ENCODE assay signal across 8 cellular contexts in the genomic region with DNA sequence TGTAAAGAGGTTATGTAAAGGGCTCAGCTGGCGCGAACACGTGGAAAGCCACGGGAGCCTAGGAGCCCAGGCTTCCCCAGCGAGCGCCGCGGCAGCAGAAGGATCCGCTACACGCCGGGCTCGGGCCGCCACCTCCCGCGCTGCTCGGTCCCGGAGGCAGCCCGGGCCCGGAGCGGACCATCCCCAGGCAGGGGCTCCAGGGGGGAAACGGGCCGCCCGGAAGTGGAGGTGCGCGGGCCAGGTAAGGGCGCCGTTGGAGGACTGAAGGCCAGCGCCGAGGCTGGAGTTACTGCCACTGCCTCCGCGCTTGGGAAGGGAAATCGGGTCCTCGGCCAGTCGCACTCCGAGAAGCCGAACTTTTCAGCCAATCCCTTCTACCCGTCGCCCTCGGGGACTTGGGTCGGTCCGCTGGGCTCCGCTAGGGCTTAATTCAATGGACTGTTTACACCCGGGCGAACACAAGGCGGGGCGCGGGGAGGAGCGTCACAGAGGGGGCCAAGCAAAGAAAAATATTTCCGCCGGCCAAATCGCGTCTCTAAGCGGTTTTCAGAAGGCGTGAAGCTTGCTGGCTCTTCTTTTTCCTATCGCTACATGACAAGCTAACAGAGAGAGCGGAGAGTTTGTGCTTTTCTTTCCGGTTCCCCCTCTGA. TPM values are rescaled to one million over a fixed set of nuclear protein-coding genes. Genes with fewer than 3 reads are reported as not detected.
DNase-seq lines count a peak whose midpoint lies in the region; ATAC-seq and TF ChIP-seq lines count a peak whose summit lies in the region.

No MANE protein-coding gene starts in this region.

- peaks cover 38% of the 10 kb centered on the region for H3K4me1 Mint-ChIP-seq in activated CD4-positive, alpha-beta T cell treated with anti-CD3 and anti-CD28 coated beads for 36 hours
- H3K4me1 Mint-ChIP-seq in chondrocyte (ENCODE audit: low read depth): peaks cover 37% of the 10 kb centered on the region

- H3K27ac Mint-ChIP-seq in activated CD4-positive, alpha-beta T cell treated with anti-CD3 and anti-CD28 coated beads for 36 hours: peak overlapping the region; percentile 100
- H3K27ac Mint-ChIP-seq in chondrocyte (ENCODE audit: unreplicated experiment): peak overlapping the region; percentile 100

- intact Hi-C loops in activated CD4-positive, alpha-beta T cell treated with anti-CD3 and anti-CD28 coated beads for 36 hours (cut with DNase I, micrococcal nuclease): loop anchor here (1.0 to 5.0 kb wide), 19 partner anchors 17 to 1720 kb away; a partner anchor contains a TSS

- H3K36me3 ChIP-seq in BLaER1: peaks cover 26% of the 10 kb centered on the region

- H3K36me3 Mint-ChIP-seq in activated CD4-positive, alpha-beta T cell treated with anti-CD3 and anti-CD28 coated beads for 36 hours (ENCODE audit: low read depth): peaks cover 20% of the 10 kb centered on the region
- H3K36me3 Mint-ChIP-seq in chondrocyte (ENCODE audit: low read depth): no peaks in the 10 kb centered on the region

- no peaks in the 10 kb centered on the region for H3K27me3 ChIP-seq in BLaER1

- H3K4me1 ChIP-seq in BLaER1: peaks cover 39% of the 10 kb centered on the region

- H3K4me2 ChIP-seq in BLaER1: peak overlapping the region; percentile 95

- POLR2A ChIA-PET in activated CD4-positive, alpha-beta T cell treated with anti-CD3 and anti-CD28 coated beads for 36 hours (lab: Charles Lee): interaction anchor here (0.6 to 1.8 kb wide), 2 partner anchors 8 to 73 kb away, joined by 3 to 10 read pairs; no protein-coding TSS in a partner anchor

- CTCF ChIA-PET in activated CD4-positive, alpha-beta T cell treated with anti-CD3 and anti-CD28 coated beads for 36 hours (lab: Charles Lee): interaction anchor here (0.6 to 2.0 kb wide), 4 partner anchors 10 to 117 kb away, joined by 3 to 8 read pairs (median 6); no protein-coding TSS in a partner anchor

- peaks cover 43% of the 10 kb centered on the region for H4K20me1 ChIP-seq in BLaER1

- H3K4me3 Mint-ChIP-seq in activated CD4-positive, alpha-beta T cell treated with anti-CD3 and anti-CD28 coated beads for 36 hours: peak overlapping the region; percentile 81
- peak overlapping the region; percentile 95 for H3K4me3 Mint-ChIP-seq in chondrocyte (ENCODE audit: unreplicated experiment)

- no peak for TF ChIP-seq CTCF in chondrocyte (IDR thresholded peaks at IDR 0.05)

- DNase-seq in NCI-H510A treated with DMSO at 0.1 percent for 48 hours (lab: John Stamatoyannopoulos, UW): peak; percentile 99
- DNase-seq in activated CD4-positive, alpha-beta T cell treated with anti-CD3 and anti-CD28 coated beads for 36 hours: peak; percentile 93
- DNase-seq in chondrocyte (ENCODE audit: low spot score): peak; percentile 93
- DNase-seq in kidney glomerular epithelial cell (lab: John Stamatoyannopoulos, UW): peak; percentile 69
- DNase-seq in stimulated activated CD4-positive, alpha-beta T cell treated with anti-CD3 and anti-CD28 coated beads, Interleukin-15, amount 100 ng/mL, for 48 hours (ENCODE audit: low read depth in 2 of 2): peak; percentile 81 to 82

- peak overlapping the region; percentile 96 for H3K4me3 ChIP-seq in BLaER1

- no peaks in the 10 kb centered on the region for H3K9me3 Mint-ChIP-seq in activated CD4-positive, alpha-beta T cell treated with anti-CD3 and anti-CD28 coated beads for 36 hours (ENCODE audit: low read depth)
- no peaks in the 10 kb centered on the region for H3K9me3 Mint-ChIP-seq in chondrocyte (ENCODE audit: low read depth)

- H3K27me3 Mint-ChIP-seq in activated CD4-positive, alpha-beta T cell treated with anti-CD3 and anti-CD28 coated beads for 36 hours: no peaks in the 10 kb centered on the region
- no peaks in the 10 kb centered on the region for H3K27me3 Mint-ChIP-seq in chondrocyte (ENCODE audit: low read depth)

- ATAC-seq in GM19324 (IDR thresholded peaks at IDR 0.05; ENCODE audit: low FRiP score, unreplicated experiment): peak; percentile 76
- ATAC-seq in HG03457 (IDR thresholded peaks at IDR 0.05; ENCODE audit: unreplicated experiment): peak; percentile 62
- ATAC-seq in activated CD4-positive, alpha-beta T cell treated with anti-CD3 and anti-CD28 coated beads for 36 hours: peak; percentile 83

- no peaks in the 10 kb centered on the region for H3K9me3 ChIP-seq in BLaER1

- peak overlapping the region; percentile 99 for H3K27ac ChIP-seq in BLaER1

- H3K9ac ChIP-seq in BLaER1: peak overlapping the region; percentile 98

RNA-seq across cellular contexts. Expression of a gene that starts 0.4 kb away (rescaled TPM):
- total RNA-seq in activated CD4-positive, alpha-beta T cell treated with anti-CD3 and anti-CD28 coated beads for 36 hours: 10 to 100 TPM; 18.2 to 20.9 TPM
- total RNA-seq in chondrocyte: 13.7 to 16.0 TPM (median 14.5 TPM) in 3 replicates

Comparison
In these comparisons a context has a peak if more than half of its experiments do, and no peak if none do; other contexts are left out.
1. Peak in every context shown above with its lines: DNase-seq, ATAC-seq, H3K4me3 ChIP-seq and H3K27ac ChIP-seq.